In genomic region chr16:67104061-67104460, GRCh38 we compare ENCODE assay signal across 5 cellular contexts. TPM values are rescaled to one million over a fixed set of nuclear protein-coding genes. Genes with fewer than 3 reads are reported as not detected.
DNase-seq lines count a peak whose midpoint lies in the region; ATAC-seq and TF ChIP-seq lines count a peak whose summit lies in the region.

No MANE protein-coding gene starts in this region.

- H3K4me3 ChIP-seq in trophoblast cell (ENCODE audit: low read depth, low read length): no peak overlapping the region

- H3K4me1 ChIP-seq in trophoblast cell (ENCODE audit: control insufficient read depth in 1 of 2, insufficient read depth in 2 of 2, low read length in 2 of 2): peaks cover 3% of the 10 kb centered on the region in 2 experiments

- in situ Hi-C loops in KBM-7 (cut with MboI; ENCODE audit: low pct_unique_long_range_greater_than_20kb, low sequenced_read_pairs): no loop called here

- peak; percentile 22 to 40 for TF ChIP-seq CTCF in brain (conservative IDR thresholded peaks at IDR 0.05)

- peaks cover 4% of the 10 kb centered on the region for H3K36me3 Mint-ChIP-seq in brain

- no peak overlapping the region for H3K9ac ChIP-seq in trophoblast cell (ENCODE audit: low read length)

- DNase-seq in KBM-7 (peak; percentile 33), trophoblast cell (peak; percentile 65 to 82)

- H3K27ac ChIP-seq in trophoblast cell (ENCODE audit: low read depth, low read length): no peak overlapping the region

- H3K27me3 Mint-ChIP-seq in brain: no peaks in the 10 kb centered on the region

- H3K9me3 Mint-ChIP-seq in brain: no peaks in the 10 kb centered on the region

- peaks cover 17% of the 10 kb centered on the region for H3K4me1 Mint-ChIP-seq in brain

- peaks cover 1% of the 10 kb centered on the region for H3K79me1 ChIP-seq in trophoblast cell (ENCODE audit: low read length)

- no peaks in the 10 kb centered on the region for H3K27me3 ChIP-seq in trophoblast cell (ENCODE audit: insufficient read depth, low read length)

- no peak overlapping the region for H2BK12ac ChIP-seq in trophoblast cell (ENCODE audit: low read length)

- no peak overlapping the region for H2BK120ac ChIP-seq in trophoblast cell (ENCODE audit: insufficient read depth, low read length, poor library complexity)

- no peak overlapping the region for H3K23ac ChIP-seq in trophoblast cell (ENCODE audit: low read length)

- no peak overlapping the region for H3K4ac ChIP-seq in trophoblast cell (ENCODE audit: low read depth, low read length)

- no peak overlapping the region for H3K4me2 ChIP-seq in trophoblast cell (ENCODE audit: low read length)

- H3K36me3 ChIP-seq in trophoblast cell (ENCODE audit: control insufficient read depth in 1 of 2, insufficient read depth in 2 of 2, low read length in 2 of 2): peaks cover 0 to 2% of the 10 kb centered on the region in 2 experiments

- peak overlapping the region in 3 of 5 experiments; percentile 34 to 65 (median 35) for H3K27ac Mint-ChIP-seq in brain

- H2BK5ac ChIP-seq in trophoblast cell (ENCODE audit: low read depth, low read length, poor library complexity): no peak overlapping the region

- H2AK5ac ChIP-seq in trophoblast cell (ENCODE audit: low read length): no peak overlapping the region

- H4K12ac ChIP-seq in trophoblast cell (ENCODE audit: low read depth, low read length): no peak overlapping the region

- H4K91ac ChIP-seq in trophoblast cell (ENCODE audit: low read depth, low read length): no peak overlapping the region

- no peak overlapping the region for H3K18ac ChIP-seq in trophoblast cell (ENCODE audit: low read length)

- peak overlapping the region in 2 of 5 experiments; percentile 7 to 23 for H3K4me3 Mint-ChIP-seq in brain

- no peak overlapping the region for H4K8ac ChIP-seq in trophoblast cell (ENCODE audit: low read depth, low read length)

- H3K79me2 ChIP-seq in trophoblast cell (ENCODE audit: control insufficient read depth, insufficient read depth, low read length, poor library complexity): peaks cover under 1% of the 10 kb centered on the region

- H2AFZ ChIP-seq in trophoblast cell (ENCODE audit: insufficient read depth, low read length, poor library complexity): no peak overlapping the region

- no peak overlapping the region for H3K14ac ChIP-seq in trophoblast cell (ENCODE audit: low read length)

- WGBS in trophoblast cell (ENCODE audit: extremely low coverage, insufficient coverage, insufficient read length): no CpG with 5 or more reads among the region's 4 CpGs

- no peaks in the 10 kb centered on the region for H3K9me3 ChIP-seq in trophoblast cell (ENCODE audit: insufficient read depth, low read depth, low read length)

- ATAC-seq in GM21423 (IDR thresholded peaks at IDR 0.05; ENCODE audit: unreplicated experiment) (no peak), HG03469 (IDR thresholded peaks at IDR 0.05; ENCODE audit: unreplicated experiment) (no peak)

RNA-seq across cellular contexts. Expression of gene PHAF1, which starts 5.7 kb away (rescaled TPM):
- 22.2 TPM for polyA plus RNA-seq in brain (ENCODE audit: insufficient read depth, low read depth, low replicate concordance)
- 13.2 and 13.6 TPM in 2 replicates for polyA plus RNA-seq in trophoblast cell (2013)

RNA-seq across cellular contexts. Expression of gene B3GNT9, which starts 46.7 kb away (rescaled TPM):
- polyA plus RNA-seq in brain (ENCODE audit: insufficient read depth, low read depth, low replicate concordance): 16.5 TPM
- 5.6 TPM in 2 replicates for polyA plus RNA-seq in trophoblast cell (2013)

RNA-seq across cellular contexts. Expression of gene TRADD, which starts 55.6 kb away (rescaled TPM):
- polyA plus RNA-seq in brain (ENCODE audit: insufficient read depth, low read depth, low replicate concordance): 2.3 TPM
- polyA plus RNA-seq in trophoblast cell (2013): 4.8 and 5.4 TPM in 2 replicates

RNA-seq across cellular contexts. Expression of gene FBXL8, which starts 55.7 kb away (rescaled TPM):
- polyA plus RNA-seq in brain (ENCODE audit: insufficient read depth, low read depth, low replicate concordance): 1.5 TPM
- polyA plus RNA-seq in trophoblast cell (2013): 3.0 and 3.5 TPM in 2 replicates
